13 cellular contexts compared by ENCODE assay signal in the genomic region with DNA sequence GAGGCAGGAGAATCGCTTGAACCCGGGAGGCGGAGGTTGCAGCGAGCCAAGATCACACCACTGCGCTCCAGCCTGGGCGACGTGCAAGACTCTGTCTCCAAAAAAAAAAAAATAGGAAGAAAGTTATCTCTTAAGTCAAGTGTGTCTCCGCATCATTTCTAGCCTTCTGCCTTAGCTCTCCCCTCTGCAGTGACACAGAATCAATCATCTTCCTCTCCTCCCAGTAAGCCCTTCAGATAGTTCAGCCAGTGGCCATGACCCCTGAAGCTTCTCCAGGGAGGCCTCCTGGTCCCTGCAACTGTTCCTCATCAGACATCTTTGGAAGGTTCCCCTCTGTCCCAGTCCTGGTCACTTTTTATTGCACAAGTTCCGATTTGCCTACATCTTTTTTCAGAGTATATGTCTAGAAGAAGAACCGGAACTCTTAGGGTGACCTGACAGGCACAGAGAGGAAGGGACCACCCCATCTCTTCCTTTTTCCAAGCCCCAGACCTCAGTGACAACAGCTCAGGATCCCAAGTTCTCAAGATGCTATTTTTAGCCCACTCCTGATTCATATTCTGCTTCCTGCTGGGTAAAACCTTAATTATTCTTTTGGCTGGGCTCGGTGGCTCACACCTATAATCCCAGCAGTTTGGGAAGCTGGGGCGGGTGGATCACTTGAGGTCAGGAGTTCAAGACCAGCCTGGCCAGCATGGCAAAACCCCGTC. TPM values are rescaled to one million over a fixed set of nuclear protein-coding genes. Genes with fewer than 3 reads are reported as not detected.
A peak's percentile ranks its signal among the peaks of the same experiment; 100 is the strongest.
DNase-seq lines count a peak whose midpoint lies in the region; ATAC-seq, FAIRE-seq and TF ChIP-seq lines count a peak whose summit lies in the region.
"Had no signal": no experiment of that assay in that cellular context is flagged by ENCODE, and none has a peak within 500 bp of the region (broad histone marks: within the 10 kb centered on the region; RNA-seq: fewer than 3 reads in every experiment).

No MANE protein-coding gene starts in this region.

- 35% methylated on average over 13 of the region's 13 CpGs for WGBS in HepG2 (ENCODE audit: low lambda C conversion rate)
- WGBS in upper lobe of left lung, 2 donors, result 66% methylated on average over 13 of the region's 13 CpGs

- no peaks in the 10 kb centered on the region for H3K9me3 Mint-ChIP-seq in activated naive CD8-positive, alpha-beta T cell treated with anti-CD3 and anti-CD28 coated beads for 36 hours
- no peaks in the 10 kb centered on the region for H3K9me3 Mint-ChIP-seq in activated naive CD8-positive, alpha-beta T cell treated with anti-CD3 and anti-CD28 coated beads, Interleukin-2, amount 50 U/mL, for 24 hours
- no peaks in the 10 kb centered on the region for H3K9me3 Mint-ChIP-seq in CD8-positive, alpha-beta T cell

- BruUV-seq in HepG2 (replicated peaks; lab: Mats Ljungman, UMichigan), result no TSS peak

- peak overlapping the region; percentile 42 for H3K4me3 Mint-ChIP-seq in activated naive CD8-positive, alpha-beta T cell treated with anti-CD3 and anti-CD28 coated beads for 36 hours
- H3K4me3 Mint-ChIP-seq in activated naive CD8-positive, alpha-beta T cell treated with anti-CD3 and anti-CD28 coated beads, Interleukin-2, amount 50 U/mL, for 24 hours, result no peak overlapping the region
- H3K4me3 Mint-ChIP-seq in CD8-positive, alpha-beta T cell, result no peak overlapping the region

- H3K36me3 Mint-ChIP-seq in activated naive CD8-positive, alpha-beta T cell treated with anti-CD3 and anti-CD28 coated beads for 36 hours, result no peaks in the 10 kb centered on the region
- no peaks in the 10 kb centered on the region for H3K36me3 Mint-ChIP-seq in activated naive CD8-positive, alpha-beta T cell treated with anti-CD3 and anti-CD28 coated beads, Interleukin-2, amount 50 U/mL, for 24 hours (ENCODE audit: low read depth)
- H3K36me3 Mint-ChIP-seq in CD8-positive, alpha-beta T cell, result no peaks in the 10 kb centered on the region

- intact Hi-C loops in HepG2 (cut with micrococcal nuclease; ENCODE audit: unreplicated experiment), result no loop called here
- intact Hi-C loops in CD8-positive, alpha-beta T cell (cut with DNase I, micrococcal nuclease), result loop anchor here in 1 of 2 experiments (10.0 kb wide), 1 partner anchor 127 kb away; no protein-coding TSS in a partner anchor

- in situ Hi-C loops in HepG2 (cut with HindIII; ENCODE audit: extremely low pct_ligation_motif_present, low pct_unique_long_range_greater_than_20kb), result no loop called here

- peaks cover 24% of the 10 kb centered on the region for H3K4me1 Mint-ChIP-seq in activated naive CD8-positive, alpha-beta T cell treated with anti-CD3 and anti-CD28 coated beads for 36 hours
- peaks cover 33% of the 10 kb centered on the region for H3K4me1 Mint-ChIP-seq in activated naive CD8-positive, alpha-beta T cell treated with anti-CD3 and anti-CD28 coated beads, Interleukin-2, amount 50 U/mL, for 24 hours
- H3K4me1 Mint-ChIP-seq in CD8-positive, alpha-beta T cell (ENCODE audit: low read depth), result peaks cover 4% of the 10 kb centered on the region

- no peak for TF ChIP-seq CTCF in HepG2 (CRISPR knock-in tag; IDR thresholded peaks at IDR 0.05)
- no peak for TF ChIP-seq CTCF in upper lobe of left lung (IDR thresholded peaks at IDR 0.05)
- TF ChIP-seq CTCF in CD8-positive, alpha-beta T cell (IDR thresholded peaks at IDR 0.05), result no peak

- no peak for DNase-seq in activated naive CD8-positive, alpha-beta T cell treated with anti-CD3 and anti-CD28 coated beads for 36 hours
- no peak for DNase-seq in activated naive CD8-positive, alpha-beta T cell treated with anti-CD3 and anti-CD28 coated beads, Interleukin-2, amount 50 U/mL, for 24 hours
- DNase-seq in amniotic stem cell (lab: John Stamatoyannopoulos, UW) (peak; percentile 1), HepG2 (ENCODE audit: low spot score) (no peak), upper lobe of left lung (peak in 1 of 2 donors; percentile 36), HuH-7 (ENCODE audit: low spot score) (no peak)
- no peak for DNase-seq in CD8-positive, alpha-beta T cell
- DNase-seq: PC-3, thyroid gland had no signal

- peak overlapping the region in 1 of 3 experiments; percentile 28; a peak in 1 of 6 replicates for H3K4me3 ChIP-seq in HepG2 (replicated peaks in 1 of 3; ENCODE audit: insufficient read depth in 1 of 3, low read depth in 2 of 3, low read length in 3 of 3)
- no peak overlapping the region for H3K4me3 ChIP-seq in upper lobe of left lung
- no peak overlapping the region for H3K4me3 ChIP-seq in CD8-positive, alpha-beta T cell (ENCODE audit: low read depth, low read length)
- H3K4me3 ChIP-seq: thyroid gland had no signal

- H3K9me3 ChIP-seq in HepG2 (ENCODE audit: low read length) (no peaks in the 10 kb centered on the region), upper lobe of left lung (no peaks in the 10 kb centered on the region)
- no peaks in the 10 kb centered on the region for H3K9me3 ChIP-seq in CD8-positive, alpha-beta T cell (ENCODE audit: low read length)
- H3K9me3 ChIP-seq: thyroid gland had no signal

- TF ChIP-seq EP300 in HepG2 (IDR thresholded peaks at IDR 0.05; ENCODE audit: low read depth in 2 of 2, low read length in 2 of 2) (no peak), HepG2 (CRISPR knock-in tag; IDR thresholded peaks at IDR 0.05; ENCODE audit: borderline replicate concordance) (no peak), upper lobe of left lung (IDR thresholded peaks at IDR 0.05) (no peak)

- CTCF ChIA-PET in HepG2 (lab: Yijun Ruan, JAX; ENCODE audit: low intra/inter-chr PET ratio, low total read pairs), result no interaction called here
- CTCF ChIA-PET in CD8-positive, alpha-beta T cell (lab: Charles Lee), result interaction anchor here (2.7 kb wide), 1 partner anchor 148 kb away, joined by 16 read pairs; no protein-coding TSS in a partner anchor

- H3K27ac ChIP-seq in HepG2 (ENCODE audit: extremely low read length, insufficient read depth, low read length) (no peak overlapping the region), upper lobe of left lung (peak overlapping the region in 3 of 4 donors; percentile 16 to 66 (median 57))
- no peak overlapping the region for H3K27ac ChIP-seq in CD8-positive, alpha-beta T cell (ENCODE audit: low read depth, low read length)
- H3K27ac ChIP-seq: thyroid gland had no signal

- no peak overlapping the region for H3K9ac ChIP-seq in HepG2 (ENCODE audit: insufficient read depth, low read depth, low read length)

- TF ChIP-seq POLR2A in HepG2 (IDR thresholded peaks at IDR 0.05; ENCODE audit: insufficient read depth in 1 of 2, low read depth in 2 of 2, low read length in 2 of 2), result no peak
- TF ChIP-seq POLR2A in upper lobe of left lung (IDR thresholded peaks at IDR 0.05), result no peak

- H3K36me3 ChIP-seq in HepG2 (replicated peaks in 1 of 2; ENCODE audit: control insufficient read depth in 1 of 2, insufficient read depth in 2 of 2, low read length in 2 of 2) (no peaks in the 10 kb centered on the region), upper lobe of left lung (no peaks in the 10 kb centered on the region)
- H3K36me3 ChIP-seq in CD8-positive, alpha-beta T cell (ENCODE audit: insufficient read depth, low read length), result no peaks in the 10 kb centered on the region
- H3K36me3 ChIP-seq: thyroid gland had no signal

- FAIRE-seq in HepG2 (lab: Jason Lieb, UNC), result no peak

- no peaks in the 10 kb centered on the region for H4K20me1 ChIP-seq in HepG2 (ENCODE audit: insufficient read depth, low read length)

- H3K79me2 ChIP-seq in HepG2 (ENCODE audit: insufficient read depth, low read length), result no peaks in the 10 kb centered on the region

- H3K27me3 ChIP-seq in HepG2 (ENCODE audit: control insufficient read depth in 1 of 2, insufficient read depth in 2 of 2, low read length in 2 of 2), result no peaks in the 10 kb centered on the region
- no peaks in the 10 kb centered on the region for H3K27me3 ChIP-seq in upper lobe of left lung
- H3K27me3 ChIP-seq in CD8-positive, alpha-beta T cell (ENCODE audit: insufficient read depth, low read length), result no peaks in the 10 kb centered on the region
- H3K27me3 ChIP-seq: thyroid gland had no signal

- TF ChIP-seq RAD21 in HepG2 (CRISPR knock-in tag; IDR thresholded peaks at IDR 0.05), result no peak

- no peaks in the 10 kb centered on the region for H3K27me3 Mint-ChIP-seq in activated naive CD8-positive, alpha-beta T cell treated with anti-CD3 and anti-CD28 coated beads for 36 hours
- H3K27me3 Mint-ChIP-seq in activated naive CD8-positive, alpha-beta T cell treated with anti-CD3 and anti-CD28 coated beads, Interleukin-2, amount 50 U/mL, for 24 hours, result peaks cover 1% of the 10 kb centered on the region
- peaks cover 1% of the 10 kb centered on the region for H3K27me3 Mint-ChIP-seq in CD8-positive, alpha-beta T cell (ENCODE audit: low read depth)
- H3K27me3 Mint-ChIP-seq: progenitor cell of endocrine pancreas had no signal

- no peak overlapping the region for H3K27ac Mint-ChIP-seq in activated naive CD8-positive, alpha-beta T cell treated with anti-CD3 and anti-CD28 coated beads for 36 hours
- H3K27ac Mint-ChIP-seq in activated naive CD8-positive, alpha-beta T cell treated with anti-CD3 and anti-CD28 coated beads, Interleukin-2, amount 50 U/mL, for 24 hours, result no peak overlapping the region
- no peak overlapping the region for H3K27ac Mint-ChIP-seq in CD8-positive, alpha-beta T cell
- H3K27ac Mint-ChIP-seq: progenitor cell of endocrine pancreas had no signal

- POLR2A ChIA-PET in HepG2 (lab: Yijun Ruan, JAX), result interaction anchor here (1.7 to 1.8 kb wide), 2 partner anchors 44 to 121 kb away, joined by 5 to 6 read pairs; no protein-coding TSS in a partner anchor
- POLR2A ChIA-PET in CD8-positive, alpha-beta T cell (lab: Charles Lee), result no interaction called here

- H3K4me2 ChIP-seq in HepG2 (ENCODE audit: low read depth, low read length), result peak overlapping the region; percentile 57

- H3K4me1 ChIP-seq in HepG2 (ENCODE audit: insufficient read depth, low read length), result peaks cover 18% of the 10 kb centered on the region
- peaks cover 5 to 15% (median 12%) of the 10 kb centered on the region in 4 donors for H3K4me1 ChIP-seq in upper lobe of left lung
- no peaks in the 10 kb centered on the region for H3K4me1 ChIP-seq in CD8-positive, alpha-beta T cell (ENCODE audit: insufficient read depth, low read length)

- no peak overlapping the region for H2AFZ ChIP-seq in HepG2 (ENCODE audit: low read length)

- no peak for ATAC-seq in activated naive CD8-positive, alpha-beta T cell treated with anti-CD3 and anti-CD28 coated beads, Interleukin-2, amount 50 U/mL, for 24 hours
- ATAC-seq in HepG2 (peak; percentile 63), upper lobe of left lung (ENCODE audit: low FRiP score in 2 of 2) (peak; percentile 63 to 67), GM21447 (IDR thresholded peaks at IDR 0.05; ENCODE audit: unreplicated experiment) (no peak)
- ATAC-seq in CD8-positive, alpha-beta T cell, result no peak
- ATAC-seq: PC-3 had no signal

RNA-seq across cellular contexts. Expression of a gene that starts 6.6 kb away (rescaled TPM):
- total RNA-seq in activated naive CD8-positive, alpha-beta T cell treated with anti-CD3 and anti-CD28 coated beads for 36 hours, result 10 to 100 TPM; 28.0 to 29.6 TPM
- total RNA-seq in HepG2 (2016; rRNA removed; fragmentation: Illumina TruSeq; extraction: Trizol) (14.9 and 23.1 TPM in 2 replicates), upper lobe of left lung (100 to 1,000 TPM in 2 of 6 donors, 10 to 100 TPM in 4; 35.6 to 132 (median 82.5) TPM)
- 18.8 and 23.7 TPM in 2 replicates for total RNA-seq in HepG2 (2016; cell fraction: cytosol; rRNA removed; fragmentation: Illumina TruSeq; extraction: Trizol; ENCODE audit: low read depth)
- 9.2 and 24.2 TPM in 2 replicates for total RNA-seq in HepG2 (2016; cell fraction: insoluble cytoplasmic fraction; rRNA removed; fragmentation: Illumina TruSeq; extraction: Trizol)
- total RNA-seq in HepG2 (2016; cell fraction: membrane; rRNA removed; fragmentation: Illumina TruSeq; extraction: Trizol), result 29.8 and 37.0 TPM in 2 replicates
- total RNA-seq in HepG2 (2016; cell fraction: nucleus; rRNA removed; fragmentation: Illumina TruSeq; extraction: Trizol), result 16.7 and 24.5 TPM in 2 replicates
- 26.4 and 41.1 TPM in 2 replicates for polyA plus RNA-seq in HepG2 (2011; rRNA removed)
- polyA plus RNA-seq in HepG2 (2011; cell fraction: cytosol; rRNA removed), result 34.8 and 35.2 TPM in 2 replicates
- 33.3 and 35.1 TPM in 2 replicates for polyA plus RNA-seq in HepG2 (2011; cell fraction: nucleus; rRNA removed)
- polyA plus RNA-seq in HepG2 (2012), result 22.8 and 42.0 TPM in 2 replicates
- 39.1 and 46.7 TPM in 2 replicates for polyA plus RNA-seq in HepG2 (2016; cell fraction: cytosol; fragmentation: Illumina TruSeq; extraction: Trizol; ENCODE audit: low read depth)
- polyA plus RNA-seq in HepG2 (2016; cell fraction: insoluble cytoplasmic fraction; fragmentation: Illumina TruSeq; extraction: Trizol; ENCODE audit: low read depth), result 17.9 and 21.5 TPM in 2 replicates
- polyA plus RNA-seq in HepG2 (2016; cell fraction: membrane; fragmentation: Illumina TruSeq; extraction: Trizol; ENCODE audit: low read depth), result 52.8 and 61.8 TPM in 2 replicates
- 57.7 and 58.2 TPM in 2 replicates for polyA plus RNA-seq in HepG2 (2016; cell fraction: nucleus; fragmentation: Illumina TruSeq; extraction: Trizol; ENCODE audit: insufficient read depth, low read depth)
- 49.6 and 101 TPM in 2 replicates for polyA minus RNA-seq in HepG2 (2011; rRNA and poly(A)+ RNA removed; ENCODE audit: low replicate concordance)
- polyA minus RNA-seq in HepG2 (2011; cell fraction: cytosol; rRNA and poly(A)+ RNA removed), result 17.8 and 22.2 TPM in 2 replicates
- polyA minus RNA-seq in HepG2 (2011; cell fraction: nucleus; rRNA and poly(A)+ RNA removed), result 12.7 and 13.4 TPM in 2 replicates
- total RNA-seq in CD8-positive, alpha-beta T cell, result 100 to 1,000 TPM; 167 to 173 TPM

RNA-seq across cellular contexts. Expression of a gene that starts 42.7 kb away (rescaled TPM):
- 10 to 100 TPM; 35.4 to 41.3 TPM for total RNA-seq in activated naive CD8-positive, alpha-beta T cell treated with anti-CD3 and anti-CD28 coated beads for 36 hours
- total RNA-seq in HepG2 (2016; rRNA removed; fragmentation: Illumina TruSeq; extraction: Trizol) (115 and 266 TPM in 2 replicates), upper lobe of left lung (100 to 1,000 TPM; 107 to 257 (median 194) TPM)
- total RNA-seq in HepG2 (2016; cell fraction: cytosol; rRNA removed; fragmentation: Illumina TruSeq; extraction: Trizol; ENCODE audit: low read depth), result 43.6 and 47.9 TPM in 2 replicates
- total RNA-seq in HepG2 (2016; cell fraction: insoluble cytoplasmic fraction; rRNA removed; fragmentation: Illumina TruSeq; extraction: Trizol), result 95.7 and 270 TPM in 2 replicates
- total RNA-seq in HepG2 (2016; cell fraction: membrane; rRNA removed; fragmentation: Illumina TruSeq; extraction: Trizol), result 55.5 and 56.9 TPM in 2 replicates
- 260 and 301 TPM in 2 replicates for total RNA-seq in HepG2 (2016; cell fraction: nucleus; rRNA removed; fragmentation: Illumina TruSeq; extraction: Trizol)
- 145 and 208 TPM in 2 replicates for polyA plus RNA-seq in HepG2 (2011; rRNA removed)
- polyA plus RNA-seq in HepG2 (2011; cell fraction: cytosol; rRNA removed), result 143 and 190 TPM in 2 replicates
- 1,024 and 1,039 TPM in 2 replicates for polyA plus RNA-seq in HepG2 (2011; cell fraction: nucleus; rRNA removed)
- 325 and 360 TPM in 2 replicates for polyA plus RNA-seq in HepG2 (2012)
- polyA plus RNA-seq in HepG2 (2016; cell fraction: cytosol; fragmentation: Illumina TruSeq; extraction: Trizol; ENCODE audit: low read depth), result 22.8 and 25.4 TPM in 2 replicates
- 63.7 and 80.6 TPM in 2 replicates for polyA plus RNA-seq in HepG2 (2016; cell fraction: insoluble cytoplasmic fraction; fragmentation: Illumina TruSeq; extraction: Trizol; ENCODE audit: low read depth)
- polyA plus RNA-seq in HepG2 (2016; cell fraction: membrane; fragmentation: Illumina TruSeq; extraction: Trizol; ENCODE audit: low read depth), result 25.4 and 30.4 TPM in 2 replicates
- polyA plus RNA-seq in HepG2 (2016; cell fraction: nucleus; fragmentation: Illumina TruSeq; extraction: Trizol; ENCODE audit: insufficient read depth, low read depth), result 367 and 407 TPM in 2 replicates
- polyA minus RNA-seq in HepG2 (2011; rRNA and poly(A)+ RNA removed; ENCODE audit: low replicate concordance), result 85.0 and 445 TPM in 2 replicates
- polyA minus RNA-seq in HepG2 (2011; cell fraction: cytosol; rRNA and poly(A)+ RNA removed), result 256 and 348 TPM in 2 replicates
- 174 and 240 TPM in 2 replicates for polyA minus RNA-seq in HepG2 (2011; cell fraction: nucleus; rRNA and poly(A)+ RNA removed)
- total RNA-seq in CD8-positive, alpha-beta T cell, result 10 to 100 TPM; 64.4 to 66.7 TPM

RNA-seq across cellular contexts. Expression of a gene that starts 58.6 kb away (rescaled TPM):
- not detected for total RNA-seq in activated naive CD8-positive, alpha-beta T cell treated with anti-CD3 and anti-CD28 coated beads for 36 hours
- not detected in 2 replicates for total RNA-seq in HepG2 (2016; rRNA removed; fragmentation: Illumina TruSeq; extraction: Trizol)
- not detected in 2 replicates for total RNA-seq in HepG2 (2016; cell fraction: cytosol; rRNA removed; fragmentation: Illumina TruSeq; extraction: Trizol; ENCODE audit: low read depth)
- not detected in 2 replicates for total RNA-seq in HepG2 (2016; cell fraction: insoluble cytoplasmic fraction; rRNA removed; fragmentation: Illumina TruSeq; extraction: Trizol)
- not detected in 2 replicates for total RNA-seq in HepG2 (2016; cell fraction: membrane; rRNA removed; fragmentation: Illumina TruSeq; extraction: Trizol)
- not detected in 2 replicates for total RNA-seq in HepG2 (2016; cell fraction: nucleus; rRNA removed; fragmentation: Illumina TruSeq; extraction: Trizol)
- not detected in 2 replicates for polyA plus RNA-seq in HepG2 (2011; rRNA removed)
- polyA plus RNA-seq in HepG2 (2011; cell fraction: cytosol; rRNA removed), result not detected in 2 replicates
- not detected in 2 replicates for polyA plus RNA-seq in HepG2 (2011; cell fraction: nucleus; rRNA removed)
- polyA plus RNA-seq in HepG2 (2012), result not detected in 2 replicates
- not detected in 2 replicates for polyA plus RNA-seq in HepG2 (2016; cell fraction: cytosol; fragmentation: Illumina TruSeq; extraction: Trizol; ENCODE audit: low read depth)
- polyA plus RNA-seq in HepG2 (2016; cell fraction: insoluble cytoplasmic fraction; fragmentation: Illumina TruSeq; extraction: Trizol; ENCODE audit: low read depth), result not detected in 2 replicates
- polyA plus RNA-seq in HepG2 (2016; cell fraction: membrane; fragmentation: Illumina TruSeq; extraction: Trizol; ENCODE audit: low read depth), result not detected in 2 replicates
- polyA plus RNA-seq in HepG2 (2016; cell fraction: nucleus; fragmentation: Illumina TruSeq; extraction: Trizol; ENCODE audit: insufficient read depth, low read depth), result not detected in 2 replicates
- 0.42 TPM in 1 of 2 replicates, not detected in the other for polyA minus RNA-seq in HepG2 (2011; rRNA and poly(A)+ RNA removed; ENCODE audit: low replicate concordance)
- polyA minus RNA-seq in HepG2 (2011; cell fraction: cytosol; rRNA and poly(A)+ RNA removed), result not detected in 2 replicates
- polyA minus RNA-seq in HepG2 (2011; cell fraction: nucleus; rRNA and poly(A)+ RNA removed), result not detected in 2 replicates
- total RNA-seq in upper lobe of left lung, result 1 to 10 TPM in 4 of 6 donors, not detected in 2; 1.4 to 7.6 (median 2.7) TPM
- not detected for total RNA-seq in CD8-positive, alpha-beta T cell
- total RNA-seq: cerebellum, kidney epithelial cell, PC-3, progenitor cell of endocrine pancreas, thyroid gland had no signal

Comparison
In these comparisons a context has a peak if more than half of its experiments do, and no peak if none do; other contexts are left out.
1. ATAC-seq: peak in HepG2 (single experiment) and upper lobe of left lung (2 of 2); none in activated naive CD8-positive, alpha-beta T cell treated with anti-CD3 and anti-CD28 coated beads, Interleukin-2, amount 50 U/mL, for 24 hours (single experiment), GM21447 (single experiment) and CD8-positive, alpha-beta T cell (single experiment).
2. H3K27ac ChIP-seq: peak in upper lobe of left lung (3 of 4); none in HepG2 (single experiment) and CD8-positive, alpha-beta T cell (single experiment).